Comparison of ENCODE assay signal across 24 cellular contexts in the genomic region with DNA sequence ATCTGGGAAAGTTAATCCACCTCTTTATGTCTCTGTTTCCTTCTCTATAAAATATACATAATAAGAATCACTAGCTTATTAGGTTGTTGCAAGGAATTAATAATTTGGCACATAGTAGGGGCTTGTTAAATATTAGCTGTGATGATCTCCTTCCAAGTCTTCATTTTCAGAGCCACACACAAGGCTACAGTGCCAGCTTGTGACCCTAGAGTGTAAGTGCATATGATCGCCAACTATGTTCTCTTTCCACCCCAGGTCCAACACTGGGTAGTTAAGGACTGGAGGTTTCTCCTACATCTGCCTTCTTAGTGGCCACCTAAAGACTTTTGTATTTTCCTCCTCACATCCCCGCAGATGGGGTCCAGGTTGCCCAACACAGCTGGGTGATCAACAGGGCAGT. TPM values are rescaled to one million over a fixed set of nuclear protein-coding genes. Genes with fewer than 3 reads are reported as not detected.
A peak's percentile ranks its signal among the peaks of the same experiment; 100 is the strongest.
DNase-seq lines count a peak whose midpoint lies in the region; ATAC-seq and TF ChIP-seq lines count a peak whose summit lies in the region.
"Had no signal": no experiment of that assay in that cellular context is flagged by ENCODE, and none has a peak within 500 bp of the region (broad histone marks: within the 10 kb centered on the region; RNA-seq: fewer than 3 reads in every experiment).

No MANE protein-coding gene starts in this region.

- WGBS in endodermal cell (ENCODE audit: insufficient coverage in 1 of 2, insufficient read length in 1 of 2), 2 experiments, result 80 to 96% methylated on average over 1 to 2 of the region's 2 CpGs
- WGBS in right lobe of liver (ENCODE audit: insufficient coverage, low coverage, low lambda C conversion rate, missing lambda C conversion rate), result 81% methylated on average over 2 of the region's 2 CpGs

- intact Hi-C loops in PC-3 (cut with micrococcal nuclease), result no loop called here
- intact Hi-C loops in right lobe of liver (cut with DNase I), result no loop called here
- intact Hi-C loops in activated T-helper 2 cell treated with anti-CD3 and anti-CD28 coated beads, Interferon-gamma antibody, Interleukin-2, Interleukin-4, amounts not matched to agents 10 μg/mL and 5 μg/mL and 100 μg/mL, durations not matched to agents 14 hours and 24 hours and 36 hours (cut with micrococcal nuclease), result no loop called here

- no peaks in the 10 kb centered on the region for H3K9me2 ChIP-seq in PC-3 (replicated peaks; ENCODE audit: low read length)

- H3K36me3 Mint-ChIP-seq in endodermal cell (ENCODE audit: low read depth), result peaks cover 19% of the 10 kb centered on the region
- H3K36me3 Mint-ChIP-seq in stimulated activated effector memory CD8-positive, alpha-beta T cell treated with anti-CD3 and anti-CD28 coated beads, Interleukin-12 subunit alpha, Interleukin-12 subunit beta, amount 100 ng/mL, for 72 hours, result no peaks in the 10 kb centered on the region
- no peaks in the 10 kb centered on the region for H3K36me3 Mint-ChIP-seq in activated T-helper 2 cell treated with anti-CD3 and anti-CD28 coated beads, Interferon-gamma antibody, Interleukin-2, Interleukin-4, amounts not matched to agents 10 μg/mL and 5 μg/mL and 100 μg/mL, durations not matched to agents 14 hours and 24 hours and 36 hours (ENCODE audit: low read depth)
- H3K36me3 Mint-ChIP-seq: activated CD8-positive, alpha-beta memory T cell treated with anti-CD3 and anti-CD28 coated beads, Interleukin-2, amount 10 ng/mL, durations not matched to agents 7 days and 5 days; brain had no signal

- H3K9ac ChIP-seq in PC-3 (ENCODE audit: low read length) (no peak overlapping the region), endodermal cell (ENCODE audit: extremely low read depth, low read length, poor library complexity, severe bottlenecking) (no peak overlapping the region)

- H3K27me3 ChIP-seq in H7 (ENCODE audit: control insufficient read depth, insufficient read depth, low read length) (no peaks in the 10 kb centered on the region), PC-3 (ENCODE audit: low read length) (no peaks in the 10 kb centered on the region), endodermal cell (ENCODE audit: control insufficient read depth, insufficient read depth, low read length, poor library complexity, severe bottlenecking) (no peaks in the 10 kb centered on the region), right lobe of liver (no peaks in the 10 kb centered on the region)

- no peak overlapping the region for H2AFZ ChIP-seq in PC-3 (ENCODE audit: low read length)

- H3K79me2 ChIP-seq in PC-3 (ENCODE audit: low read length), result no peaks in the 10 kb centered on the region

- H3F3A ChIP-seq in PC-3 (ENCODE audit: low read length, unreplicated experiment), result no peaks in the 10 kb centered on the region

- H3K9me3 Mint-ChIP-seq in endodermal cell, result peaks cover 18% of the 10 kb centered on the region
- no peaks in the 10 kb centered on the region for H3K9me3 Mint-ChIP-seq in stimulated activated effector memory CD8-positive, alpha-beta T cell treated with anti-CD3 and anti-CD28 coated beads, Interleukin-12 subunit alpha, Interleukin-12 subunit beta, amount 100 ng/mL, for 72 hours
- peaks cover 3% of the 10 kb centered on the region for H3K9me3 Mint-ChIP-seq in activated T-helper 2 cell treated with anti-CD3 and anti-CD28 coated beads, Interferon-gamma antibody, Interleukin-2, Interleukin-4, amounts not matched to agents 10 μg/mL and 5 μg/mL and 100 μg/mL, durations not matched to agents 14 hours and 24 hours and 36 hours
- H3K9me3 Mint-ChIP-seq: activated naive CD4-positive, alpha-beta T cell treated with anti-CD3 and anti-CD28 coated beads for 36 hours had no signal

- H3K9me3 ChIP-seq in PC-3 (ENCODE audit: low read length) (no peaks in the 10 kb centered on the region), endodermal cell (ENCODE audit: control insufficient read depth, low read length) (peaks cover 6% of the 10 kb centered on the region), right lobe of liver (no peaks in the 10 kb centered on the region)
- H3K9me3 ChIP-seq: thoracic aorta had no signal

- ATAC-seq in PC-3 (no peak), right lobe of liver (peak; percentile 53 to 89 (median 76)), HG02678 (IDR thresholded peaks at IDR 0.05; ENCODE audit: unreplicated experiment) (no peak)
- ATAC-seq in stimulated activated effector memory CD8-positive, alpha-beta T cell treated with anti-CD3 and anti-CD28 coated beads, Interleukin-12 subunit alpha, Interleukin-12 subunit beta, amount 100 ng/mL, for 72 hours, result no peak
- ATAC-seq: activated CD8-positive, alpha-beta memory T cell treated with anti-CD3 and anti-CD28 coated beads, Interleukin-2, amount 10 ng/mL, durations not matched to agents 7 days and 5 days; T-helper 17 cell had no signal

- CTCF ChIA-PET in PC-3 (lab: Charles Lee), result no interaction called here

- no peak overlapping the region for H3K4me2 ChIP-seq in PC-3 (ENCODE audit: low read length)

- no peak for TF ChIP-seq POLR2A in right lobe of liver (IDR thresholded peaks at IDR 0.05)

- H3K4me3 Mint-ChIP-seq in endodermal cell, result no peak overlapping the region
- no peak overlapping the region for H3K4me3 Mint-ChIP-seq in stimulated activated effector memory CD8-positive, alpha-beta T cell treated with anti-CD3 and anti-CD28 coated beads, Interleukin-12 subunit alpha, Interleukin-12 subunit beta, amount 100 ng/mL, for 72 hours
- H3K4me3 Mint-ChIP-seq in activated T-helper 2 cell treated with anti-CD3 and anti-CD28 coated beads, Interferon-gamma antibody, Interleukin-2, Interleukin-4, amounts not matched to agents 10 μg/mL and 5 μg/mL and 100 μg/mL, durations not matched to agents 14 hours and 24 hours and 36 hours (ENCODE audit: low read depth), result no peak overlapping the region
- H3K4me3 Mint-ChIP-seq: activated CD8-positive, alpha-beta memory T cell treated with anti-CD3 and anti-CD28 coated beads, Interleukin-2, amount 10 ng/mL, durations not matched to agents 7 days and 5 days; activated naive CD4-positive, alpha-beta T cell treated with anti-CD3 and anti-CD28 coated beads for 36 hours; brain; stimulated activated naive CD8-positive, alpha-beta T cell treated with anti-CD3 and anti-CD28 coated beads, Interleukin-15, Interleukin-2, amounts not matched to agents 100 ng/mL and 50 ng/mL, for 24 hours; T-helper 17 cell had no signal

- no peak overlapping the region for H3K27ac ChIP-seq in PC-3 (ENCODE audit: low read length)
- H3K27ac ChIP-seq in endodermal cell (ENCODE audit: low read depth, low read length), result no peak overlapping the region
- peak overlapping the region in 1 of 3 donors; percentile 29 for H3K27ac ChIP-seq in right lobe of liver
- H3K27ac ChIP-seq: C4-2B, RWPE1, SK-N-MC, thoracic aorta had no signal

- H3K36me3 ChIP-seq in H7 (replicated peaks; ENCODE audit: control insufficient read depth, insufficient read depth, low read length) (no peaks in the 10 kb centered on the region), PC-3 (ENCODE audit: low read depth, low read length) (no peaks in the 10 kb centered on the region), endodermal cell (ENCODE audit: control insufficient read depth, insufficient read depth, low read length) (no peaks in the 10 kb centered on the region), right lobe of liver (no peaks in the 10 kb centered on the region)
- H3K36me3 ChIP-seq: thoracic aorta had no signal

- H3K4me1 ChIP-seq in PC-3 (ENCODE audit: insufficient read depth, low read length), result no peaks in the 10 kb centered on the region
- H3K4me1 ChIP-seq in endodermal cell (ENCODE audit: control insufficient read depth, insufficient read depth, low read length), result no peaks in the 10 kb centered on the region
- H3K4me1 ChIP-seq in right lobe of liver, result peaks cover 0 to 58% (median 10%) of the 10 kb centered on the region in 4 donors

- H4K20me1 ChIP-seq in PC-3 (ENCODE audit: low read length), result no peaks in the 10 kb centered on the region

- no peak overlapping the region for H3K4me3 ChIP-seq in H7 (ENCODE audit: insufficient read depth, low read depth, low read length)
- H3K4me3 ChIP-seq in PC-3 (ENCODE audit: low read length), result no peak overlapping the region
- H3K4me3 ChIP-seq in endodermal cell (ENCODE audit: low read length), result no peak overlapping the region
- no peak overlapping the region for H3K4me3 ChIP-seq in right lobe of liver
- H3K4me3 ChIP-seq: SK-N-MC, thoracic aorta had no signal

- TF ChIP-seq CTCF in PC-3 (conservative IDR thresholded peaks at IDR 0.05; ENCODE audit: low read depth, low read length) (peak; percentile 29; the same call in 1 of the 2 replicates), endodermal cell (conservative IDR thresholded peaks at IDR 0.05) (peak; percentile 59), right lobe of liver (IDR thresholded peaks at IDR 0.05) (peak; percentile 47 to 61 (median 50))

- no peak overlapping the region for H3K27ac Mint-ChIP-seq in endodermal cell
- H3K27ac Mint-ChIP-seq in stimulated activated effector memory CD8-positive, alpha-beta T cell treated with anti-CD3 and anti-CD28 coated beads, Interleukin-12 subunit alpha, Interleukin-12 subunit beta, amount 100 ng/mL, for 72 hours, result no peak overlapping the region
- H3K27ac Mint-ChIP-seq in activated T-helper 2 cell treated with anti-CD3 and anti-CD28 coated beads, Interferon-gamma antibody, Interleukin-2, Interleukin-4, amounts not matched to agents 10 μg/mL and 5 μg/mL and 100 μg/mL, durations not matched to agents 14 hours and 24 hours and 36 hours, result no peak overlapping the region
- H3K27ac Mint-ChIP-seq: activated CD8-positive, alpha-beta memory T cell treated with anti-CD3 and anti-CD28 coated beads, Interleukin-2, amount 10 ng/mL, durations not matched to agents 7 days and 5 days; activated naive CD4-positive, alpha-beta T cell treated with anti-CD3 and anti-CD28 coated beads for 36 hours; brain; stimulated activated naive CD8-positive, alpha-beta T cell treated with anti-CD3 and anti-CD28 coated beads, Interleukin-15, Interleukin-2, amounts not matched to agents 100 ng/mL and 50 ng/mL, for 24 hours; T-helper 17 cell had no signal

- DNase-seq in H7 (peak; percentile 19), PC-3 (no peak), endodermal cell (no peak), right lobe of liver (no peak), retina (no peak)
- no peak for DNase-seq in stimulated activated effector memory CD8-positive, alpha-beta T cell treated with anti-CD3 and anti-CD28 coated beads, Interleukin-12 subunit alpha, Interleukin-12 subunit beta, amount 100 ng/mL, for 72 hours (ENCODE audit: low spot score in 2 of 2)
- no peak for DNase-seq in activated T-helper 2 cell treated with anti-CD3 and anti-CD28 coated beads, Interferon-gamma antibody, Interleukin-2, Interleukin-4, amounts not matched to agents 10 μg/mL and 5 μg/mL and 100 μg/mL, durations not matched to agents 14 hours and 24 hours and 36 hours (ENCODE audit: low spot score)
- DNase-seq: activated CD4-positive, alpha-beta T cell treated with anti-CD3 and anti-CD28 coated beads, Interleukin-2, amount 50 U/mL, for 1 hour; activated CD8-positive, alpha-beta memory T cell treated with anti-CD3 and anti-CD28 coated beads, Interleukin-2, amount 10 ng/mL, durations not matched to agents 7 days and 5 days; activated naive CD4-positive, alpha-beta T cell treated with anti-CD3 and anti-CD28 coated beads for 36 hours; DMS79 treated with DMSO at 0.1 percent for 48 hours; GF-D8; mesenchymal stem cell; NCI-H1092; NCI-H187; NCI-H526 treated with DMSO at 0.1 percent for 48 hours; T-helper 17 cell had no signal

- H3K27me3 Mint-ChIP-seq in endodermal cell (ENCODE audit: insufficient read depth), result no peaks in the 10 kb centered on the region
- peaks cover 15% of the 10 kb centered on the region for H3K27me3 Mint-ChIP-seq in activated T-helper 2 cell treated with anti-CD3 and anti-CD28 coated beads, Interferon-gamma antibody, Interleukin-2, Interleukin-4, amounts not matched to agents 10 μg/mL and 5 μg/mL and 100 μg/mL, durations not matched to agents 14 hours and 24 hours and 36 hours (ENCODE audit: low read depth)
- H3K27me3 Mint-ChIP-seq: T-helper 17 cell had no signal

- POLR2A ChIA-PET in PC-3 (lab: Charles Lee; ENCODE audit: unreplicated experiment), result no interaction called here

- BruUV-seq in PC-3 (replicated peaks; lab: Mats Ljungman, UMichigan), result no TSS peak

- H3K4me1 Mint-ChIP-seq in endodermal cell, result no peaks in the 10 kb centered on the region
- no peaks in the 10 kb centered on the region for H3K4me1 Mint-ChIP-seq in stimulated activated effector memory CD8-positive, alpha-beta T cell treated with anti-CD3 and anti-CD28 coated beads, Interleukin-12 subunit alpha, Interleukin-12 subunit beta, amount 100 ng/mL, for 72 hours
- no peaks in the 10 kb centered on the region for H3K4me1 Mint-ChIP-seq in activated T-helper 2 cell treated with anti-CD3 and anti-CD28 coated beads, Interferon-gamma antibody, Interleukin-2, Interleukin-4, amounts not matched to agents 10 μg/mL and 5 μg/mL and 100 μg/mL, durations not matched to agents 14 hours and 24 hours and 36 hours (ENCODE audit: low read depth)
- H3K4me1 Mint-ChIP-seq: activated CD8-positive, alpha-beta memory T cell treated with anti-CD3 and anti-CD28 coated beads, Interleukin-2, amount 10 ng/mL, durations not matched to agents 7 days and 5 days; brain; T-helper 17 cell had no signal

RNA-seq across cellular contexts. Expression of a gene that starts 17.9 kb away (rescaled TPM):
- not detected in 2 replicates for total RNA-seq in H7 (2014; rRNA removed; shearing (Covaris generic))
- total RNA-seq in PC-3 (2014; rRNA removed), result not detected in 2 replicates
- not detected for total RNA-seq in endodermal cell
- polyA plus RNA-seq in endodermal cell (2013, experiment 1 of 2), result not detected
- not detected for polyA plus RNA-seq in endodermal cell (2013, experiment 2 of 2)
- under 1 TPM in 1 of 6 experiments, not detected in 5; 0.12 TPM for total RNA-seq in right lobe of liver
- not detected in 2 replicates for total RNA-seq in activated T-helper 2 cell treated with anti-CD3 and anti-CD28 coated beads, Interferon-gamma antibody, Interleukin-2, Interleukin-4, amounts not matched to agents 10 μg/mL and 5 μg/mL and 100 μg/mL, durations not matched to agents 14 hours and 24 hours and 36 hours
- total RNA-seq: activated CD8-positive, alpha-beta memory T cell treated with anti-CD3 and anti-CD28 coated beads, Interleukin-2, amount 10 ng/mL, durations not matched to agents 7 days and 5 days; activated naive CD4-positive, alpha-beta T cell treated with anti-CD3 and anti-CD28 coated beads for 36 hours; T-helper 17 cell; thoracic aorta had no signal

Comparison
In these comparisons a context has a peak if more than half of its experiments do, and no peak if none do; other contexts are left out.
1. ATAC-seq: peak in right lobe of liver (4 of 4); none in PC-3 (single experiment), stimulated activated effector memory CD8-positive, alpha-beta T cell treated with anti-CD3 and anti-CD28 coated beads, Interleukin-12 subunit alpha, Interleukin-12 subunit beta, amount 100 ng/mL, for 72 hours (single experiment) and HG02678 (single experiment).
2. Peak in every context shown above with its lines, with median percentiles within 50 percentile points of each other: CTCF ChIP-seq.